ENCODE assay signal across 10 cellular contexts in the genomic region with DNA sequence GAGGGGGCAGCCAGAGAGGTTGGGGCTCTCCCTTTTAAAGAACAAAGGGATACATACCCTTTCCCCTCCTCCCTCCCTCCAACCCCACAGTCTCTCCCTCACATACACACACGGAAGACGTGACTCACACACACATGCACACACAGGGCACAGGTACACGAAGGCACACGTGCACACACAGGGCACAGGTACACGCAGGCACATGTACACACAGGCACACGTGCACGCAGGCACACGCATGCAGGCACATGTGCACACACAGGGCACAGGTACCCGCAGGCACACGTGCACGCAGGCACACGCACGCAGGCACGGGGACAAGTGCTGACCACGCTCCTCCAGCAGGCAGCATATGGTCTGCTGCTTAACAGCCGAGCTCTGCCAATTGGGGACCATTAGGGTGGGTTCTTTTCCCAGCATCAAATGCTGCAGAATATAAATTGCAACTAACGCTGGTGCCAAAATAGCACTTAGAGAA. TPM values are rescaled to one million over a fixed set of nuclear protein-coding genes. Genes with fewer than 3 reads are reported as not detected.
DNase-seq lines count a peak whose midpoint lies in the region; ATAC-seq and TF ChIP-seq lines count a peak whose summit lies in the region.
"Had no signal": no experiment of that assay in that cellular context is flagged by ENCODE, and none has a peak within 500 bp of the region (broad histone marks: within the 10 kb centered on the region; RNA-seq: fewer than 3 reads in every experiment).

No MANE protein-coding gene starts in this region.

- no peaks in the 10 kb centered on the region for H3K27me3 Mint-ChIP-seq in naive B cell

- H3K27ac ChIP-seq in brain microvascular endothelial cell: no peak overlapping the region
- peak overlapping the region in 1 of 4 donors; percentile 28 for H3K27ac ChIP-seq in tibial nerve
- H3K27ac ChIP-seq: testis had no signal

- H3K4me1 ChIP-seq in tibial nerve: peaks cover 0 to 16% (median 8%) of the 10 kb centered on the region in 4 donors

- DNase-seq in AG10803 (ENCODE audit: low read depth) (no peak), brain microvascular endothelial cell (no peak), naive B cell (no peak), cortex of kidney (lab: John Stamatoyannopoulos, UW) (no peak), midbrain (lab: John Stamatoyannopoulos, UW) (no peak), tibial nerve (ENCODE audit: low spot score in 2 of 2) (no peak)
- DNase-seq in NK-92 treated with Interleukin-12 subunit alpha and Interleukin-12 subunit beta, amount 100 ng/mL, for 24 hours (lab: John Stamatoyannopoulos, UW): no peak
- DNase-seq: COR-L47, testis had no signal

- H3K36me3 ChIP-seq in brain microvascular endothelial cell (replicated peaks): peaks cover 7% of the 10 kb centered on the region
- H3K36me3 ChIP-seq in tibial nerve: peaks cover 0 to 15% (median 0%) of the 10 kb centered on the region in 3 donors

- peak; percentile 10 for ATAC-seq in HG02759 (IDR thresholded peaks at IDR 0.05; ENCODE audit: unreplicated experiment)
- peak; percentile 16 to 38 for ATAC-seq in naive B cell (ENCODE audit: low read depth in 2 of 2)

- peak overlapping the region in 1 of 6 donors; percentile 41 for H3K27ac Mint-ChIP-seq in naive B cell

- 63 to 66% methylated on average over 17 of the region's 17 CpGs for WGBS in tibial nerve, 2 donors

- peaks cover 9 to 24% (median 15%) of the 10 kb centered on the region in 3 donors for H3K4me1 Mint-ChIP-seq in naive B cell

- no peak for TF ChIP-seq POLR2A in tibial nerve (IDR thresholded peaks at IDR 0.05)

- no peaks in the 10 kb centered on the region for H3K36me3 Mint-ChIP-seq in naive B cell

- TF ChIP-seq CTCF in AG10803 (conservative IDR thresholded peaks at IDR 0.05; ENCODE audit: low read length) (no peak), brain microvascular endothelial cell (IDR thresholded peaks at IDR 0.05; ENCODE audit: low read depth, low read length, missing control alignments) (no peak), tibial nerve (IDR thresholded peaks at IDR 0.05) (no peak)

- H3K27me3 ChIP-seq in brain microvascular endothelial cell (replicated peaks) (no peaks in the 10 kb centered on the region), tibial nerve (no peaks in the 10 kb centered on the region)
- H3K27me3 ChIP-seq: testis had no signal

- no peaks in the 10 kb centered on the region for H3K9me3 ChIP-seq in tibial nerve
- H3K9me3 ChIP-seq: testis had no signal

- in situ Hi-C loops in brain microvascular endothelial cell (cut with HindIII; ENCODE audit: low pct_ligation_motif_present, low sequenced_read_pairs): no loop called here

- TF ChIP-seq EP300 in tibial nerve (IDR thresholded peaks at IDR 0.05): no peak

- H3K9me3 Mint-ChIP-seq in naive B cell: no peaks in the 10 kb centered on the region

- H3K4me3 ChIP-seq in AG10803 (ENCODE audit: low read length) (peak overlapping the region; percentile 12; the same call in 1 of the 2 replicates), brain microvascular endothelial cell (ENCODE audit: low read depth, low read length) (peak overlapping the region; percentile 27), tibial nerve (peak overlapping the region in 2 of 4 donors; percentile 26 to 36)
- H3K4me3 ChIP-seq: testis had no signal

- peak overlapping the region; percentile 84 to 99 (median 96) for H3K4me3 Mint-ChIP-seq in naive B cell

RNA-seq across cellular contexts. Expression of gene FBXL18, which starts 35.0 kb away (rescaled TPM):
- 1 to 10 TPM in 2 of 6 donors, under 1 TPM in 3, not detected in 1; 0.32 to 1.2 (median 0.55) TPM for polyA plus RNA-seq in naive B cell (ENCODE audit: low read depth in 6 of 6)
- 10 to 100 TPM in 1 of 4 donors, 1 to 10 TPM in 3; 7.0 to 10.5 (median 8.2) TPM for total RNA-seq in tibial nerve

RNA-seq across cellular contexts. Expression of gene ACTB, which starts 51.8 kb away (rescaled TPM):
- over 10,000 TPM; 10,628 to 16,007 (median 11,568) TPM for polyA plus RNA-seq in naive B cell (ENCODE audit: low read depth in 6 of 6)
- 1,000 to 10,000 TPM; 2,341 to 3,557 (median 2,894) TPM for total RNA-seq in tibial nerve

RNA-seq across cellular contexts. Expression of gene TNRC18, which starts 55.0 kb away (rescaled TPM):
- 1 to 10 TPM in 4 of 6 donors, under 1 TPM in 1, not detected in 1; 0.29 to 2.9 (median 2.0) TPM for polyA plus RNA-seq in naive B cell (ENCODE audit: low read depth in 6 of 6)
- total RNA-seq in tibial nerve: 100 to 1,000 TPM in 3 of 4 donors, 10 to 100 TPM in 1; 76.9 to 241 (median 147) TPM
